ENCODE assay signal across 30 cellular contexts in the genomic region with DNA sequence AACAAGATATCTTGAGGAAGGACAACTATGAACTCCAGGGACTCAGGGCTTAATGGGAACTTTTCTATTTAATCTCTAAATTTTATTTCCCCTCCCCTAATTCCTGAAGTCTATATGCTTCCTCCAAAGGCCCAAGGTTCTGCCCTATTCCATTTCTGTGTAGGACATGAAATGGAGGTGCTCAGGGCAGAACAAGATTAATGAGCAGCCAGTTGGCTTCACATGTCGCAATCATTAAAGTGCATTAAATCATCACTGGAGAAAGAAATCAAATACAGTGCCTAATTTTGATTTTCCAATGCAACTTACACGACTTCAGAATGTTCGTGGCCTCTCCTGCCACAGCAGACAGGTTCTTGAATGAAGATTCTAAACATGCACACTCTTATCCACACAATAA.
"Had no signal": no experiment of that assay in that cellular context is flagged by ENCODE, and none has a peak within 500 bp of the region (broad histone marks: within the 10 kb centered on the region; RNA-seq: fewer than 3 reads in every experiment).

No MANE protein-coding gene starts in this region.

- H3K9me3 ChIP-seq: esophagus muscularis mucosa, gastrocnemius medialis, heart right ventricle had no signal

- H3K36me3 ChIP-seq: brain microvascular endothelial cell, esophagus muscularis mucosa, gastrocnemius medialis, heart right ventricle, WERI-Rb-1 had no signal

- H3K27me3 ChIP-seq: brain microvascular endothelial cell, esophagus muscularis mucosa, foreskin keratinocyte, gastrocnemius medialis, heart right ventricle had no signal

- ATAC-seq: activated CD4-positive, CD25-positive, alpha-beta regulatory T cell treated with anti-CD3 and anti-CD28 coated beads, Interleukin-2, amount 50 U/mL, for 24 hours; activated CD8-positive, alpha-beta T cell treated with anti-CD3 and anti-CD28 coated beads for 36 hours; activated T-cell treated with anti-CD3 and anti-CD28 coated beads, Interleukin-2, amount 50 U/mL, for 4 hours; activated T-helper 17 cell treated with anti-CD3 and anti-CD28 coated beads, Interleukin-2, amount 50 U/mL, for 72 hours; effector memory CD8-positive, alpha-beta T cell; foreskin keratinocyte; gastrocnemius medialis; heart right ventricle; T-helper 17 cell had no signal

- H3K4me1 ChIP-seq: foreskin keratinocyte, gastrocnemius medialis, heart right ventricle had no signal

- H3K4me3 ChIP-seq: coronary artery, esophagus muscularis mucosa, gastrocnemius medialis, heart right ventricle had no signal

- H3K27ac ChIP-seq: brain microvascular endothelial cell, coronary artery, foreskin keratinocyte, gastrocnemius medialis, heart right ventricle, WERI-Rb-1 had no signal

- FAIRE-seq: astrocyte, bronchial epithelial cell had no signal

- DNase-seq: activated B cell treated with CpG ODN at 0.5 μM for 24 hours; activated CD4-positive, alpha-beta T cell treated with anti-CD3 and anti-CD28 coated beads for 48 hours; activated CD4-positive, alpha-beta T cell treated with anti-CD3 and anti-CD28 coated beads, Interleukin-2, amount 50 U/mL, for 1 hour; activated CD4-positive, alpha-beta T cell treated with anti-CD3 and anti-CD28 coated beads, Interleukin-2, amount 50 U/mL, for 48 hours; activated CD8-positive, alpha-beta memory T cell treated with anti-CD3 and anti-CD28 coated beads for 24 hours; activated CD8-positive, alpha-beta T cell treated with anti-CD3 and anti-CD28 coated beads for 36 hours; activated effector memory CD4-positive, alpha-beta T cell treated with Interleukin-2 at 50 U/mL for 16 hours; activated gamma-delta T cell treated with Interleukin-2 at 50 U/mL for 16 hours; activated naive CD4-positive, alpha-beta T cell treated with anti-CD3 and anti-CD28 coated beads, Interleukin-2, amount 50 U/mL, for 16 hours; activated naive CD4-positive, alpha-beta T cell treated with Interleukin-2 at 50 U/mL for 16 hours; activated T-cell treated with anti-CD3 and anti-CD28 coated beads, Interleukin-2, amount 50 U/mL, for 4 hours; amniotic stem cell; anterior cingulate cortex; brain microvascular endothelial cell; dermis blood vessel endothelial cell; effector CD4-positive, alpha-beta T cell; effector memory CD8-positive, alpha-beta T cell; erythroblast; foreskin keratinocyte; gastrocnemius medialis; heart right ventricle; T-helper 17 cell; T1000; WERI-Rb-1 had no signal
